Comparison of ENCODE assay signal across 1 cellular context in the genomic region with DNA sequence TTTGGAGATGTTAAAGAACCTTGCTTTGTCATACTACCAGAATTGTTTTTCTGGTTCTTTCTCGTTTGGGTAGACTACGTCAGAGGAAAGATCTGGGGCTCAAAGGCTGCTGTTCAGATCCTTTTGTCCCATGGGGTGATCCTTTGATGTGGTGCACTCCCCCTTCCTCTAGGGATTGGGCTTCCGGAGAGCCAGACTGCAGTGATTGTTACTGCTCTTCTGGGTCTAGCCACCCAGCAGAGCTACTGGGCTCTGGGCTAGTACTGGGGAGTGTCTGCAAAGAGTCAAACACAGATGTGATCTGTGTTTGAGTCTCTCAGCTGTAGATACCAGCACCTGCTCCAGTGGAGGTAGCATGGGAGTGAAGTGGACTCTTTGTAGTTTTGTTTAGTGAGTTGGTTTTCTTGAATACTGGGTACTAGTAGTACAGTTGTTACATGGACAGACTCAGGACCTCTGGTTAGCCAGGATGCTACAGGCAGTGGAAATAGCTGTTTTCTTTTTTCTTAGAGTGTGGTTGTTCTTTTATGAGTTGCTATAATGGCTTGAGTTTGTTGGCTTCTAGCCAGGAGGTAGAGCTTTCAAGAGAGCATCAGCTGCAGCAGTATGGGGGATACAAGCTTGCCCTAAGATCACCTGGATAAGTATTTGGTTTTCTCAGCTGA.
TF ChIP-seq lines count a peak whose summit lies in the region.

No MANE protein-coding gene starts in this region.

TF ChIP-seq in IMR-90, 13 proteins besides CTCF, POLR2A, EP300 and RAD21:
- no peak for TF ChIP-seq MXI1 (IDR thresholded peaks at IDR 0.05; ENCODE audit: borderline replicate concordance, low read depth, low read length)
- no peak for TF ChIP-seq MAFK (IDR thresholded peaks at IDR 0.05; ENCODE audit: low read depth, low read length)
- TF ChIP-seq BHLHE40 (IDR thresholded peaks at IDR 0.05; ENCODE audit: low read depth, low read length) = no peak
- no peak for TF ChIP-seq FOS (IDR thresholded peaks at IDR 0.05; ENCODE audit: low read depth, low read length)
- TF ChIP-seq CHD1 (IDR thresholded peaks at IDR 0.05; ENCODE audit: low read depth, low read length) = no peak
- TF ChIP-seq MAZ (IDR thresholded peaks at IDR 0.05; ENCODE audit: borderline replicate concordance, low read depth, low read length) = no peak
- TF ChIP-seq CEBPB (IDR thresholded peaks at IDR 0.05; ENCODE audit: low read depth, low read length) = no peak
- TF ChIP-seq, protein P1, sequence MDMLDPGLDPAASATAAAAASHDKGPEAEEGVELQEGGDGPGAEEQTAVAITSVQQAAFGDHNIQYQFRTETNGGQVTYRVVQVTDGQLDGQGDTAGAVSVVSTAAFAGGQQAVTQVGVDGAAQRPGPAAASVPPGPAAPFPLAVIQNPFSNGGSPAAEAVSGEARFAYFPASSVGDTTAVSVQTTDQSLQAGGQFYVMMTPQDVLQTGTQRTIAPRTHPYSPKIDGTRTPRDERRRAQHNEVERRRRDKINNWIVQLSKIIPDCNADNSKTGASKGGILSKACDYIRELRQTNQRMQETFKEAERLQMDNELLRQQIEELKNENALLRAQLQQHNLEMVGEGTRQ (IDR thresholded peaks at IDR 0.05; ENCODE audit: low read depth, low read length) = no peak
- TF ChIP-seq NFE2L2 (IDR thresholded peaks at IDR 0.05; ENCODE audit: low read depth, low read length) = no peak
- TF ChIP-seq RCOR1 (IDR thresholded peaks at IDR 0.05; ENCODE audit: insufficient replicate concordance, low read length) = no peak
- TF ChIP-seq, protein P2, sequence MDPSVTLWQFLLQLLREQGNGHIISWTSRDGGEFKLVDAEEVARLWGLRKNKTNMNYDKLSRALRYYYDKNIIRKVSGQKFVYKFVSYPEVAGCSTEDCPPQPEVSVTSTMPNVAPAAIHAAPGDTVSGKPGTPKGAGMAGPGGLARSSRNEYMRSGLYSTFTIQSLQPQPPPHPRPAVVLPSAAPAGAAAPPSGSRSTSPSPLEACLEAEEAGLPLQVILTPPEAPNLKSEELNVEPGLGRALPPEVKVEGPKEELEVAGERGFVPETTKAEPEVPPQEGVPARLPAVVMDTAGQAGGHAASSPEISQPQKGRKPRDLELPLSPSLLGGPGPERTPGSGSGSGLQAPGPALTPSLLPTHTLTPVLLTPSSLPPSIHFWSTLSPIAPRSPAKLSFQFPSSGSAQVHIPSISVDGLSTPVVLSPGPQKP (IDR thresholded peaks at IDR 0.05; ENCODE audit: borderline replicate concordance, low read depth, low read length) = no peak
TF ChIP-seq in IMR-90: peak in this region for 0.
